Comparison of ENCODE assay signal across 1 cellular context in the genomic region with DNA sequence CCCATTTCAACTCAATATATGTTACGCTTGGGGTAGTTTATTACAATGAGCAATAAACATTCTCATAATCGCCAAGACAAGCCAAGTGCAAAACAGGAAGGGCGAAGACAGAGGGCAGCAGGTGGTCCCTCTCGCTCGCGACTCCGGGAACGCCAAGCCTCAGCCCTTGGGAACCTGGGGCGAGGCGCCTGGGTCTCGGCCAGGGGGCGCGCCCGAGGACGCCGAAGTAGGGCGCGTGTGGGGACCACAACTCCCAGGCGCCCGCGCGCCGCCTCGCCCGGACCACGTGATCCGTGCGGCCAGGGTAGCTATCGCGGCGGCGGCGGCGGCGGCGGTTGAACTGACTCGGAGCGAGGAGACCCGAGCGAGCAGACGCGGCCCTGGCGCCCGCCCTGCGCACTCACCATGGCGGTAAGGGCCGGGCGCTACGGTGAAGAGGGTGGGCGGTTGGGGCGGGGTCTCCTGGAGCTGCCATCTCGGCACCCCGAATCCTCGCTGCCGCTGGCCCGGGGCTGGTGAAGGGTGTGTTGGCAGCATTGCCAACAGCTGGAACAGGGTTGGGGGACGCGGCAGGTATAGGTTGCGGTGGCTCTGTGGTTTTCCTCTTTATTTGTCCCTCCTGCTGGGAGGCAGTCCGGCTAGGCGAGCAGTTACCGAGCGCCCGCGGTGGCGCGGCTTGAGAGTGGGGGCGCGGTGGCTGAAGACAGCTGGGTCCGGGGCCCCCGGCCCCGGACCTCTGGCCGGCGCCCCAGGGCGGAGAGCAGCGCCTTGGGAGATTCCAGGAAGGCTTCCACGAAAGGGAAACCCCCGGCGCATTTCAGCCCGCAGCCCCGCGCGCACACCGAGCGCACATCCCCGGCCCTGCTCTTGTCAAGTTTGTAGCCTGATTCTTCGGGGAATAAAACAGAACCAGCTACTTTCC.
TF ChIP-seq lines count a peak whose summit lies in the region.

A gene with protein sequence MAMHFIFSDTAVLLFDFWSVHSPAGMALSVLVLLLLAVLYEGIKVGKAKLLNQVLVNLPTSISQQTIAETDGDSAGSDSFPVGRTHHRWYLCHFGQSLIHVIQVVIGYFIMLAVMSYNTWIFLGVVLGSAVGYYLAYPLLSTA (plus strand): TSS at position 338 of the 922 bp plus-strand sequence. CDS start 68 bp downstream, at position 406.

TF ChIP-seq in HepG2, 621 proteins besides CTCF, POLR2A, EP300 and RAD21 (continued from another document and continues in another):
- TF ChIP-seq, protein P1, sequence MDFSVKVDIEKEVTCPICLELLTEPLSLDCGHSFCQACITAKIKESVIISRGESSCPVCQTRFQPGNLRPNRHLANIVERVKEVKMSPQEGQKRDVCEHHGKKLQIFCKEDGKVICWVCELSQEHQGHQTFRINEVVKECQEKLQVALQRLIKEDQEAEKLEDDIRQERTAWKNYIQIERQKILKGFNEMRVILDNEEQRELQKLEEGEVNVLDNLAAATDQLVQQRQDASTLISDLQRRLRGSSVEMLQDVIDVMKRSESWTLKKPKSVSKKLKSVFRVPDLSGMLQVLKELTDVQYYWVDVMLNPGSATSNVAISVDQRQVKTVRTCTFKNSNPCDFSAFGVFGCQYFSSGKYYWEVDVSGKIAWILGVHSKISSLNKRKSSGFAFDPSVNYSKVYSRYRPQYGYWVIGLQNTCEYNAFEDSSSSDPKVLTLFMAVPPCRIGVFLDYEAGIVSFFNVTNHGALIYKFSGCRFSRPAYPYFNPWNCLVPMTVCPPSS (IDR thresholded peaks at IDR 0.05) = no peak
- TF ChIP-seq TBP (CRISPR knock-in tag; IDR thresholded peaks at IDR 0.05) (no peak), ZBTB1 (CRISPR knock-in tag; IDR thresholded peaks at IDR 0.05; ENCODE audit: borderline replicate concordance) (no peak), ZNF205 (CRISPR knock-in tag; IDR thresholded peaks at IDR 0.05) (no peak), ZNF382 (CRISPR knock-in tag; IDR thresholded peaks at IDR 0.05; ENCODE audit: borderline replicate concordance) (no peak), ZSCAN20 (CRISPR knock-in tag; IDR thresholded peaks at IDR 0.05; ENCODE audit: borderline replicate concordance) (no peak; the same call in 1 of the 2 replicates), ZNF546 (CRISPR knock-in tag; conservative IDR thresholded peaks at IDR 0.05) (no peak), ZNF282 (IDR thresholded peaks at IDR 0.05; ENCODE audit: partially characterized antibody) (no peak), ZNF253 (CRISPR knock-in tag; IDR thresholded peaks at IDR 0.05; ENCODE audit: borderline replicate concordance) (no peak), CAMTA2 (CRISPR knock-in tag; IDR thresholded peaks at IDR 0.05; ENCODE audit: borderline replicate concordance) (no peak), JUNB (CRISPR knock-in tag; IDR thresholded peaks at IDR 0.05; ENCODE audit: borderline replicate concordance) (no peak), JARID2 (CRISPR knock-in tag; IDR thresholded peaks at IDR 0.05; ENCODE audit: insufficient replicate concordance) (no peak), ZNF737 (CRISPR knock-in tag; IDR thresholded peaks at IDR 0.05; ENCODE audit: borderline replicate concordance) (no peak), TAF15 (IDR thresholded peaks at IDR 0.05; ENCODE audit: low read depth, low read length, poor library complexity, severe bottlenecking) (no peak), CHCHD3 (CRISPR knock-in tag; IDR thresholded peaks at IDR 0.05) (no peak), ZBTB7A (CRISPR knock-in tag; IDR thresholded peaks at IDR 0.05) (no peak), KDM6A (CRISPR knock-in tag; IDR thresholded peaks at IDR 0.05; ENCODE audit: low read depth) (no peak), NCOR1 (IDR thresholded peaks at IDR 0.05; ENCODE audit: borderline replicate concordance, low read length) (no peak), SALL2 (CRISPR knock-in tag; IDR thresholded peaks at IDR 0.05) (no peak; the same call in 1 of the 2 replicates), GLI4 (CRISPR knock-in tag; IDR thresholded peaks at IDR 0.05; ENCODE audit: borderline replicate concordance) (no peak), BORCS8-MEF2B (CRISPR knock-in tag; IDR thresholded peaks at IDR 0.05) (no peak), ZNF614 (CRISPR knock-in tag; IDR thresholded peaks at IDR 0.05; ENCODE audit: borderline replicate concordance) (no peak), ZNF138 (CRISPR knock-in tag; IDR thresholded peaks at IDR 0.05; ENCODE audit: low read depth) (no peak)
- TF ChIP-seq, protein P2, sequence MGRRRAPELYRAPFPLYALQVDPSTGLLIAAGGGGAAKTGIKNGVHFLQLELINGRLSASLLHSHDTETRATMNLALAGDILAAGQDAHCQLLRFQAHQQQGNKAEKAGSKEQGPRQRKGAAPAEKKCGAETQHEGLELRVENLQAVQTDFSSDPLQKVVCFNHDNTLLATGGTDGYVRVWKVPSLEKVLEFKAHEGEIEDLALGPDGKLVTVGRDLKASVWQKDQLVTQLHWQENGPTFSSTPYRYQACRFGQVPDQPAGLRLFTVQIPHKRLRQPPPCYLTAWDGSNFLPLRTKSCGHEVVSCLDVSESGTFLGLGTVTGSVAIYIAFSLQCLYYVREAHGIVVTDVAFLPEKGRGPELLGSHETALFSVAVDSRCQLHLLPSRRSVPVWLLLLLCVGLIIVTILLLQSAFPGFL (CRISPR knock-in tag; IDR thresholded peaks at IDR 0.05) = no peak
- TF ChIP-seq, protein P3, sequence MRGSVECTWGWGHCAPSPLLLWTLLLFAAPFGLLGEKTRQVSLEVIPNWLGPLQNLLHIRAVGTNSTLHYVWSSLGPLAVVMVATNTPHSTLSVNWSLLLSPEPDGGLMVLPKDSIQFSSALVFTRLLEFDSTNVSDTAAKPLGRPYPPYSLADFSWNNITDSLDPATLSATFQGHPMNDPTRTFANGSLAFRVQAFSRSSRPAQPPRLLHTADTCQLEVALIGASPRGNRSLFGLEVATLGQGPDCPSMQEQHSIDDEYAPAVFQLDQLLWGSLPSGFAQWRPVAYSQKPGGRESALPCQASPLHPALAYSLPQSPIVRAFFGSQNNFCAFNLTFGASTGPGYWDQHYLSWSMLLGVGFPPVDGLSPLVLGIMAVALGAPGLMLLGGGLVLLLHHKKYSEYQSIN (CRISPR knock-in tag; IDR thresholded peaks at IDR 0.05; ENCODE audit: borderline replicate concordance) = no peak
- TF ChIP-seq, protein P4, sequence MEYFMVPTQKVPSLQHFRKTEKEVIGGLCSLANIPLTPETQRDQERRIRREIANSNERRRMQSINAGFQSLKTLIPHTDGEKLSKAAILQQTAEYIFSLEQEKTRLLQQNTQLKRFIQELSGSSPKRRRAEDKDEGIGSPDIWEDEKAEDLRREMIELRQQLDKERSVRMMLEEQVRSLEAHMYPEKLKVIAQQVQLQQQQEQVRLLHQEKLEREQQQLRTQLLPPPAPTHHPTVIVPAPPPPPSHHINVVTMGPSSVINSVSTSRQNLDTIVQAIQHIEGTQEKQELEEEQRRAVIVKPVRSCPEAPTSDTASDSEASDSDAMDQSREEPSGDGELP (IDR thresholded peaks at IDR 0.05; ENCODE audit: borderline replicate concordance, low read depth) = peak; percentile 45; the same call in 1 of the 2 replicates
- TF ChIP-seq, protein P5, sequence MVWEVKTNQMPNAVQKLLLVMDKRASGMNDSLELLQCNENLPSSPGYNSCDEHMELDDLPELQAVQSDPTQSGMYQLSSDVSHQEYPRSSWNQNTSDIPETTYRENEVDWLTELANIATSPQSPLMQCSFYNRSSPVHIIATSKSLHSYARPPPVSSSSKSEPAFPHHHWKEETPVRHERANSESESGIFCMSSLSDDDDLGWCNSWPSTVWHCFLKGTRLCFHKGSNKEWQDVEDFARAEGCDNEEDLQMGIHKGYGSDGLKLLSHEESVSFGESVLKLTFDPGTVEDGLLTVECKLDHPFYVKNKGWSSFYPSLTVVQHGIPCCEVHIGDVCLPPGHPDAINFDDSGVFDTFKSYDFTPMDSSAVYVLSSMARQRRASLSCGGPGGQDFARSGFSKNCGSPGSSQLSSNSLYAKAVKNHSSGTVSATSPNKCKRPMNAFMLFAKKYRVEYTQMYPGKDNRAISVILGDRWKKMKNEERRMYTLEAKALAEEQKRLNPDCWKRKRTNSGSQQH (CRISPR knock-in tag; IDR thresholded peaks at IDR 0.05; ENCODE audit: low read depth) = no peak
- TF ChIP-seq, protein P6, sequence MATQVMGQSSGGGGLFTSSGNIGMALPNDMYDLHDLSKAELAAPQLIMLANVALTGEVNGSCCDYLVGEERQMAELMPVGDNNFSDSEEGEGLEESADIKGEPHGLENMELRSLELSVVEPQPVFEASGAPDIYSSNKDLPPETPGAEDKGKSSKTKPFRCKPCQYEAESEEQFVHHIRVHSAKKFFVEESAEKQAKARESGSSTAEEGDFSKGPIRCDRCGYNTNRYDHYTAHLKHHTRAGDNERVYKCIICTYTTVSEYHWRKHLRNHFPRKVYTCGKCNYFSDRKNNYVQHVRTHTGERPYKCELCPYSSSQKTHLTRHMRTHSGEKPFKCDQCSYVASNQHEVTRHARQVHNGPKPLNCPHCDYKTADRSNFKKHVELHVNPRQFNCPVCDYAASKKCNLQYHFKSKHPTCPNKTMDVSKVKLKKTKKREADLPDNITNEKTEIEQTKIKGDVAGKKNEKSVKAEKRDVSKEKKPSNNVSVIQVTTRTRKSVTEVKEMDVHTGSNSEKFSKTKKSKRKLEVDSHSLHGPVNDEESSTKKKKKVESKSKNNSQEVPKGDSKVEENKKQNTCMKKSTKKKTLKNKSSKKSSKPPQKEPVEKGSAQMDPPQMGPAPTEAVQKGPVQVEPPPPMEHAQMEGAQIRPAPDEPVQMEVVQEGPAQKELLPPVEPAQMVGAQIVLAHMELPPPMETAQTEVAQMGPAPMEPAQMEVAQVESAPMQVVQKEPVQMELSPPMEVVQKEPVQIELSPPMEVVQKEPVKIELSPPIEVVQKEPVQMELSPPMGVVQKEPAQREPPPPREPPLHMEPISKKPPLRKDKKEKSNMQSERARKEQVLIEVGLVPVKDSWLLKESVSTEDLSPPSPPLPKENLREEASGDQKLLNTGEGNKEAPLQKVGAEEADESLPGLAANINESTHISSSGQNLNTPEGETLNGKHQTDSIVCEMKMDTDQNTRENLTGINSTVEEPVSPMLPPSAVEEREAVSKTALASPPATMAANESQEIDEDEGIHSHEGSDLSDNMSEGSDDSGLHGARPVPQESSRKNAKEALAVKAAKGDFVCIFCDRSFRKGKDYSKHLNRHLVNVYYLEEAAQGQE (IDR thresholded peaks at IDR 0.05; ENCODE audit: borderline replicate concordance in 1 of 2, low read depth in 1 of 2, low read length in 2 of 2) = no peak
- TF ChIP-seq, protein P7, sequence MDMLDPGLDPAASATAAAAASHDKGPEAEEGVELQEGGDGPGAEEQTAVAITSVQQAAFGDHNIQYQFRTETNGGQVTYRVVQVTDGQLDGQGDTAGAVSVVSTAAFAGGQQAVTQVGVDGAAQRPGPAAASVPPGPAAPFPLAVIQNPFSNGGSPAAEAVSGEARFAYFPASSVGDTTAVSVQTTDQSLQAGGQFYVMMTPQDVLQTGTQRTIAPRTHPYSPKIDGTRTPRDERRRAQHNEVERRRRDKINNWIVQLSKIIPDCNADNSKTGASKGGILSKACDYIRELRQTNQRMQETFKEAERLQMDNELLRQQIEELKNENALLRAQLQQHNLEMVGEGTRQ (IDR thresholded peaks at IDR 0.05; ENCODE audit: low read depth, low read length) = peak; percentile 67; the same call in 1 of the 2 replicates
- TF ChIP-seq, protein P7 (CRISPR knock-in tag; IDR thresholded peaks at IDR 0.05; ENCODE audit: borderline replicate concordance) = peak; percentile 87; the same call in 1 of the 2 replicates
- TF ChIP-seq, protein P8, sequence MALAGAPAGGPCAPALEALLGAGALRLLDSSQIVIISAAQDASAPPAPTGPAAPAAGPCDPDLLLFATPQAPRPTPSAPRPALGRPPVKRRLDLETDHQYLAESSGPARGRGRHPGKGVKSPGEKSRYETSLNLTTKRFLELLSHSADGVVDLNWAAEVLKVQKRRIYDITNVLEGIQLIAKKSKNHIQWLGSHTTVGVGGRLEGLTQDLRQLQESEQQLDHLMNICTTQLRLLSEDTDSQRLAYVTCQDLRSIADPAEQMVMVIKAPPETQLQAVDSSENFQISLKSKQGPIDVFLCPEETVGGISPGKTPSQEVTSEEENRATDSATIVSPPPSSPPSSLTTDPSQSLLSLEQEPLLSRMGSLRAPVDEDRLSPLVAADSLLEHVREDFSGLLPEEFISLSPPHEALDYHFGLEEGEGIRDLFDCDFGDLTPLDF (CRISPR knock-in tag; IDR thresholded peaks at IDR 0.05) = no peak
- TF ChIP-seq, protein P9, sequence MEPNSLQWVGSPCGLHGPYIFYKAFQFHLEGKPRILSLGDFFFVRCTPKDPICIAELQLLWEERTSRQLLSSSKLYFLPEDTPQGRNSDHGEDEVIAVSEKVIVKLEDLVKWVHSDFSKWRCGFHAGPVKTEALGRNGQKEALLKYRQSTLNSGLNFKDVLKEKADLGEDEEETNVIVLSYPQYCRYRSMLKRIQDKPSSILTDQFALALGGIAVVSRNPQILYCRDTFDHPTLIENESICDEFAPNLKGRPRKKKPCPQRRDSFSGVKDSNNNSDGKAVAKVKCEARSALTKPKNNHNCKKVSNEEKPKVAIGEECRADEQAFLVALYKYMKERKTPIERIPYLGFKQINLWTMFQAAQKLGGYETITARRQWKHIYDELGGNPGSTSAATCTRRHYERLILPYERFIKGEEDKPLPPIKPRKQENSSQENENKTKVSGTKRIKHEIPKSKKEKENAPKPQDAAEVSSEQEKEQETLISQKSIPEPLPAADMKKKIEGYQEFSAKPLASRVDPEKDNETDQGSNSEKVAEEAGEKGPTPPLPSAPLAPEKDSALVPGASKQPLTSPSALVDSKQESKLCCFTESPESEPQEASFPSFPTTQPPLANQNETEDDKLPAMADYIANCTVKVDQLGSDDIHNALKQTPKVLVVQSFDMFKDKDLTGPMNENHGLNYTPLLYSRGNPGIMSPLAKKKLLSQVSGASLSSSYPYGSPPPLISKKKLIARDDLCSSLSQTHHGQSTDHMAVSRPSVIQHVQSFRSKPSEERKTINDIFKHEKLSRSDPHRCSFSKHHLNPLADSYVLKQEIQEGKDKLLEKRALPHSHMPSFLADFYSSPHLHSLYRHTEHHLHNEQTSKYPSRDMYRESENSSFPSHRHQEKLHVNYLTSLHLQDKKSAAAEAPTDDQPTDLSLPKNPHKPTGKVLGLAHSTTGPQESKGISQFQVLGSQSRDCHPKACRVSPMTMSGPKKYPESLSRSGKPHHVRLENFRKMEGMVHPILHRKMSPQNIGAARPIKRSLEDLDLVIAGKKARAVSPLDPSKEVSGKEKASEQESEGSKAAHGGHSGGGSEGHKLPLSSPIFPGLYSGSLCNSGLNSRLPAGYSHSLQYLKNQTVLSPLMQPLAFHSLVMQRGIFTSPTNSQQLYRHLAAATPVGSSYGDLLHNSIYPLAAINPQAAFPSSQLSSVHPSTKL (CRISPR knock-in tag; IDR thresholded peaks at IDR 0.05) = no peak
- TF ChIP-seq, protein P10, sequence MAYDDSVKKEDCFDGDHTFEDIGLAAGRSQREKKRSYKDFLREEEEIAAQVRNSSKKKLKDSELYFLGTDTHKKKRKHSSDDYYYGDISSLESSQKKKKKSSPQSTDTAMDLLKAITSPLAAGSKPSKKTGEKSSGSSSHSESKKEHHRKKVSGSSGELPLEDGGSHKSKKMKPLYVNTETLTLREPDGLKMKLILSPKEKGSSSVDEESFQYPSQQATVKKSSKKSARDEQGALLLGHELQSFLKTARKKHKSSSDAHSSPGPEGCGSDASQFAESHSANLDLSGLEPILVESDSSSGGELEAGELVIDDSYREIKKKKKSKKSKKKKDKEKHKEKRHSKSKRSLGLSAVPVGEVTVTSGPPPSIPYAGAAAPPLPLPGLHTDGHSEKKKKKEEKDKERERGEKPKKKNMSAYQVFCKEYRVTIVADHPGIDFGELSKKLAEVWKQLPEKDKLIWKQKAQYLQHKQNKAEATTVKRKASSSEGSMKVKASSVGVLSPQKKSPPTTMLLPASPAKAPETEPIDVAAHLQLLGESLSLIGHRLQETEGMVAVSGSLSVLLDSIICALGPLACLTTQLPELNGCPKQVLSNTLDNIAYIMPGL (CRISPR knock-in tag; IDR thresholded peaks at IDR 0.05; ENCODE audit: borderline replicate concordance in 1 of 2, low read depth in 1 of 2) = peak; percentile 72 to 79
